1 cellular context compared by ENCODE assay signal in the genomic region with DNA sequence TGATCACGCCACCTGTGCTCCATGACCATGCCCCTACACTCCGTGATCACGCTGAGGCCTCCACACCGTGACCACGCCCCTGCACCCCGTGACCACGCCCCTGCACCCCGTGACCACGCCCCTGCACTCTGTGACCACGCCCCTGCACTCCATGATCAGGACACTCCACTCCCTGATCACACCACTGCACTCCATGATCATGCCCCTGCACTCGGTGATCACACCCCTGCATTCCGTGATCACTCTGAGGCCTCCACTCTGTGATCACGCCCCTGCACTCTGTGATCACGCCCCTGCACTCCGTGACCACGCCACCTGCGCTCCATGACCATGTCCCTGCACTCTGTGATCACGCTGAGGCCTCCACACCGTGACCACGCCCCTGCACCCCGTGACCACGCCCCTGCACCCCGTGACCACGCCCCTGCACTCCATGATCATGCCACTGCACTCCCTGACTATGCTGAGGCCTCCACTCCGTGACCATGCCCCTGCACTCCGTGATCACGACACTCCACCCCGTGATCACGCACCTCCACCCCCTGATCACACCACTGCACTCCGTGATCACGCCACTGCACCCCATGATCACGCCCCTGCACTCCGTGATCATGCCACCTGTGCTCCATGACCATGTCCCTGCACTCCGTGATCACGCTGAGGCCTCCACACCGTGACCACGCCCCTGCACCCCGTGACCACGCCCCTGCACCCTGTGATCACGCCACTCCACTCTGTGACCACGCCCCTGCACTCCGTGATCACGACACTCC.
TF ChIP-seq lines count a peak whose summit lies in the region.

No MANE protein-coding gene starts in this region.

TF ChIP-seq in HepG2, 621 proteins besides CTCF, POLR2A, EP300 and RAD21 (continued from another document):
- TF ChIP-seq, protein P1, sequence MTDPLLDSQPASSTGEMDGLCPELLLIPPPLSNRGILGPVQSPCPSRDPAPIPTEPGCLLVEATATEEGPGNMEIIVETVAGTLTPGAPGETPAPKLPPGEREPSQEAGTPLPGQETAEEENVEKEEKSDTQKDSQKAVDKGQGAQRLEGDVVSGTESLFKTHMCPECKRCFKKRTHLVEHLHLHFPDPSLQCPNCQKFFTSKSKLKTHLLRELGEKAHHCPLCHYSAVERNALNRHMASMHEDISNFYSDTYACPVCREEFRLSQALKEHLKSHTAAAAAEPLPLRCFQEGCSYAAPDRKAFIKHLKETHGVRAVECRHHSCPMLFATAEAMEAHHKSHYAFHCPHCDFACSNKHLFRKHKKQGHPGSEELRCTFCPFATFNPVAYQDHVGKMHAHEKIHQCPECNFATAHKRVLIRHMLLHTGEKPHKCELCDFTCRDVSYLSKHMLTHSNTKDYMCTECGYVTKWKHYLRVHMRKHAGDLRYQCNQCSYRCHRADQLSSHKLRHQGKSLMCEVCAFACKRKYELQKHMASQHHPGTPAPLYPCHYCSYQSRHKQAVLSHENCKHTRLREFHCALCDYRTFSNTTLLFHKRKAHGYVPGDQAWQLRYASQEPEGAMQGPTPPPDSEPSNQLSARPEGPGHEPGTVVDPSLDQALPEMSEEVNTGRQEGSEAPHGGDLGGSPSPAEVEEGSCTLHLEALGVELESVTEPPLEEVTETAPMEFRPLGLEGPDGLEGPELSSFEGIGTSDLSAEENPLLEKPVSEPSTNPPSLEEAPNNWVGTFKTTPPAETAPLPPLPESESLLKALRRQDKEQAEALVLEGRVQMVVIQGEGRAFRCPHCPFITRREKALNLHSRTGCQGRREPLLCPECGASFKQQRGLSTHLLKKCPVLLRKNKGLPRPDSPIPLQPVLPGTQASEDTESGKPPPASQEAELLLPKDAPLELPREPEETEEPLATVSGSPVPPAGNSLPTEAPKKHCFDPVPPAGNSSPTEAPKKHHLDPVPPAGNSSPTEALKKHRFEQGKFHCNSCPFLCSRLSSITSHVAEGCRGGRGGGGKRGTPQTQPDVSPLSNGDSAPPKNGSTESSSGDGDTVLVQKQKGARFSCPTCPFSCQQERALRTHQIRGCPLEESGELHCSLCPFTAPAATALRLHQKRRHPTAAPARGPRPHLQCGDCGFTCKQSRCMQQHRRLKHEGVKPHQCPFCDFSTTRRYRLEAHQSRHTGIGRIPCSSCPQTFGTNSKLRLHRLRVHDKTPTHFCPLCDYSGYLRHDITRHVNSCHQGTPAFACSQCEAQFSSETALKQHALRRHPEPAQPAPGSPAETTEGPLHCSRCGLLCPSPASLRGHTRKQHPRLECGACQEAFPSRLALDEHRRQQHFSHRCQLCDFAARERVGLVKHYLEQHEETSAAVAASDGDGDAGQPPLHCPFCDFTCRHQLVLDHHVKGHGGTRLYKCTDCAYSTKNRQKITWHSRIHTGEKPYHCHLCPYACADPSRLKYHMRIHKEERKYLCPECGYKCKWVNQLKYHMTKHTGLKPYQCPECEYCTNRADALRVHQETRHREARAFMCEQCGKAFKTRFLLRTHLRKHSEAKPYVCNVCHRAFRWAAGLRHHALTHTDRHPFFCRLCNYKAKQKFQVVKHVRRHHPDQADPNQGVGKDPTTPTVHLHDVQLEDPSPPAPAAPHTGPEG (CRISPR knock-in tag; IDR thresholded peaks at IDR 0.05): no peak
- no peak for TF ChIP-seq HDAC6 (IDR thresholded peaks at IDR 0.05; ENCODE audit: low read depth, low read length)
- no peak for TF ChIP-seq ZNF510 (CRISPR knock-in tag; IDR thresholded peaks at IDR 0.05; ENCODE audit: low read depth)
- TF ChIP-seq ZNF274 (CRISPR knock-in tag; IDR thresholded peaks at IDR 0.05): no peak
- TF ChIP-seq ZNF720 (CRISPR knock-in tag; IDR thresholded peaks at IDR 0.05): no peak
